Comparison of ENCODE assay signal across 23 cellular contexts in the genomic region with DNA sequence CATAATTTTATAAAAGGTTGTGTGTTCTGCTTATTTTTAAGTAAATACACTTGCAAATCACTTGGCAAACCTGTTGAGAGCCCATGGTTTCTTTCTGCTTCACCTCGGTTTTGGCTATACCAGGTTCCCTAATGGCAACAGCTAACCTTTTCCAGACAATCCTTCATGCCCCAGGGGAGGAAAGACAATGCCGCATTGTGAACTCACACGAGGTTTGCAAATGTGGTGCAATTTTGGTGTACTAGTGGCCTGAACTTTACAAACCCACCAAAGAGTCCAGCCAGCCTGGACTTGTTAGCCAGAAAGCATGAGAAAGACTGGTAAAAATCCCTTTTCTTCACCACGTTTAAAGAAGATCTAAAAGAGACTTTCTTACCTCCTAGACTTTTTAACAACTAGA.
DNase-seq lines count a peak whose midpoint lies in the region; FAIRE-seq and TF ChIP-seq lines count a peak whose summit lies in the region.
"Had no signal": no experiment of that assay in that cellular context is flagged by ENCODE, and none has a peak within 500 bp of the region (broad histone marks: within the 10 kb centered on the region; RNA-seq: fewer than 3 reads in every experiment).

No MANE protein-coding gene starts in this region.

- H3K36me3 ChIP-seq in BE2C, result no peaks in the 10 kb centered on the region
- H3K36me3 ChIP-seq: BLaER1, HAP-1 had no signal

- DNase-seq in GM12892 (ENCODE audit: insufficient read length), result no peak
- DNase-seq in NCI-H69 (lab: John Stamatoyannopoulos, UW), result peak; percentile 25
- peak; percentile 46 for DNase-seq in epithelial cell of prostate (ENCODE audit: low read depth, low spot score)
- no peak for DNase-seq in RKO (ENCODE audit: low spot score)
- DNase-seq in BE2C, result no peak
- no peak for DNase-seq in activated T-cell treated with anti-CD3 and anti-CD28 coated beads for 4 hours
- no peak for DNase-seq in NCI-H2227 treated with DMSO at 0.1 percent for 48 hours (lab: John Stamatoyannopoulos, UW)
- DNase-seq: CD4-positive, alpha-beta memory T cell; EL; GM23248; KBM-7; NCI-H1092 treated with DMSO at 0.1 percent for 48 hours; NCI-H1436 treated with DMSO at 0.1 percent for 48 hours; NCI-H1930; NCI-H345; NCI-H524; OCI-M1; RPMI8226; SHP77; SW 1271 had no signal

- H3K4me1 ChIP-seq in BE2C, result no peaks in the 10 kb centered on the region; the same call in 1 of the 2 replicates
- H3K4me1 ChIP-seq: BLaER1, HAP-1 had no signal

- TF ChIP-seq CTCF in BE2C (IDR thresholded peaks at IDR 0.05; ENCODE audit: low read depth, low read length), result no peak

- H3K27ac ChIP-seq in epithelial cell of prostate, result peak overlapping the region; percentile 42
- H3K27ac ChIP-seq: BLaER1, GM23248, SK-N-MC had no signal

- no peaks in the 10 kb centered on the region for H3K9me3 ChIP-seq in BE2C
- H3K9me3 ChIP-seq: BLaER1, HAP-1 had no signal

- H3K4me3 ChIP-seq in BE2C (ENCODE audit: low read depth, low read length), result no peak overlapping the region
- H3K4me3 ChIP-seq: BLaER1, GM23248, HAP-1, SK-N-MC had no signal

- peak; percentile 27 for FAIRE-seq in GM12892 (lab: Jason Lieb, UNC)

- TF ChIP-seq POLR2A in GM12892 (IDR thresholded peaks at IDR 0.05; ENCODE audit: low read depth, low read length), result no peak

- no peaks in the 10 kb centered on the region for H3K27me3 ChIP-seq in BE2C
- H3K27me3 ChIP-seq: BLaER1 had no signal

Comparison
In these comparisons a context has a peak if more than half of its experiments do, and no peak if none do; other contexts are left out.
1. DNase-seq: peak in NCI-H69 (single experiment) and epithelial cell of prostate (single experiment); none in GM12892 (single experiment), RKO (single experiment), BE2C (single experiment), activated T-cell treated with anti-CD3 and anti-CD28 coated beads for 4 hours (single experiment) and NCI-H2227 treated with DMSO at 0.1 percent for 48 hours (single experiment).